14 cellular contexts compared by ENCODE assay signal in genomic region chr9:105672711-105673234, GRCh38. TPM values are rescaled to one million over a fixed set of nuclear protein-coding genes. Genes with fewer than 3 reads are reported as not detected.
A peak's percentile ranks its signal among the peaks of the same experiment; 100 is the strongest.
DNase-seq lines count a peak whose midpoint lies in the region; ATAC-seq and TF ChIP-seq lines count a peak whose summit lies in the region.
"Had no signal": no experiment of that assay in that cellular context is flagged by ENCODE, and none has a peak within 500 bp of the region (broad histone marks: within the 10 kb centered on the region; RNA-seq: fewer than 3 reads in every experiment).

No MANE protein-coding gene starts in this region.

- WGBS in SK-N-SH (ENCODE audit: low lambda C conversion rate): 11% methylated on average over 3 of the region's 3 CpGs

- no peak overlapping the region for H2AFZ ChIP-seq in SK-N-SH (ENCODE audit: low read depth)

- peaks cover 8% of the 10 kb centered on the region in 2 donors for H3K9me3 Mint-ChIP-seq in stimulated activated naive B cell treated with anti-CD40 and anti-IgM and Interleukin-4, amounts not matched to agents 10 μg/mL and 1 μg/mL and 100 μg/mL, for 72 hours

- H3K9me3 ChIP-seq in SK-N-SH: no peaks in the 10 kb centered on the region

- peak overlapping the region in 1 of 2 donors; percentile 45 for H3K4me3 Mint-ChIP-seq in stimulated activated naive B cell treated with anti-CD40 and anti-IgM and Interleukin-4, amounts not matched to agents 10 μg/mL and 1 μg/mL and 100 μg/mL, for 72 hours

- H3K27ac ChIP-seq in SK-N-SH (ENCODE audit: low read depth in 2 of 2, low read length in 1 of 2) (no peak overlapping the region), HL-60 (replicated peaks) (peak overlapping the region; percentile 48)
- H3K27ac ChIP-seq: WERI-Rb-1 had no signal

- peaks cover 13 to 17% of the 10 kb centered on the region in 2 donors for H3K4me1 Mint-ChIP-seq in stimulated activated naive B cell treated with anti-CD40 and anti-IgM and Interleukin-4, amounts not matched to agents 10 μg/mL and 1 μg/mL and 100 μg/mL, for 72 hours

- ATAC-seq in SK-N-SH treated with all-trans-retinoic acid at 6 μM for 48 hours (no peak), HG02885 (IDR thresholded peaks at IDR 0.05; ENCODE audit: poor library complexity, unreplicated experiment) (no peak)
- peak; percentile 78 to 90 for ATAC-seq in stimulated activated naive B cell treated with anti-CD40 and anti-IgM and Interleukin-4, amounts not matched to agents 10 μg/mL and 1 μg/mL and 100 μg/mL, for 72 hours (replicated peaks)

- no peaks in the 10 kb centered on the region for H3K9me2 ChIP-seq in SK-N-SH

- no peak for DNase-seq in SK-N-SH
- DNase-seq in HL-60 (ENCODE audit: low read depth in 1 of 2, low spot score in 1 of 2): peak; percentile 28 to 69
- peak; percentile 83 for DNase-seq in OCI-M1 (lab: John Stamatoyannopoulos, UW)
- DNase-seq in stimulated activated naive B cell treated with anti-CD40 and anti-IgM and Interleukin-4, amounts not matched to agents 10 μg/mL and 1 μg/mL and 100 μg/mL, for 72 hours: no peak
- no peak for DNase-seq in UCSD-AML1 (lab: John Stamatoyannopoulos, UW; ENCODE audit: unreplicated experiment)
- no peak for DNase-seq in NCI-H1436 treated with DMSO at 0.1 percent for 48 hours (lab: John Stamatoyannopoulos, UW)
- DNase-seq: activated CD8-positive, alpha-beta memory T cell treated with anti-CD3 and anti-CD28 coated beads, Interleukin-2, amount 50 U/mL, for 4 hours; Calu3; midbrain; NCI-H446; WERI-Rb-1 had no signal

- no peaks in the 10 kb centered on the region for H3K79me2 ChIP-seq in SK-N-SH (ENCODE audit: insufficient read depth)

- no peak for TF ChIP-seq RAD21 in SK-N-SH (IDR thresholded peaks at IDR 0.05; ENCODE audit: low read length)

- no peak overlapping the region for H3K4me3 ChIP-seq in SK-N-SH (ENCODE audit: low read depth in 2 of 2, low read length in 1 of 2)
- no peak overlapping the region for H3K4me3 ChIP-seq in HL-60 (replicated peaks; ENCODE audit: insufficient read depth, low read length)

- peaks cover 5 to 6% of the 10 kb centered on the region in 2 donors for H3K27me3 Mint-ChIP-seq in stimulated activated naive B cell treated with anti-CD40 and anti-IgM and Interleukin-4, amounts not matched to agents 10 μg/mL and 1 μg/mL and 100 μg/mL, for 72 hours

- H3K27me3 ChIP-seq in SK-N-SH (ENCODE audit: insufficient read depth) (no peaks in the 10 kb centered on the region), HL-60 (ENCODE audit: insufficient read depth, poor library complexity, severe bottlenecking) (no peaks in the 10 kb centered on the region)

- no peaks in the 10 kb centered on the region for H4K20me1 ChIP-seq in SK-N-SH (ENCODE audit: insufficient read depth)

- POLR2A ChIA-PET in SK-N-SH (lab: Yijun Ruan, JAX): no interaction called here

- H3K27ac Mint-ChIP-seq in stimulated activated naive B cell treated with anti-CD40 and anti-IgM and Interleukin-4, amounts not matched to agents 10 μg/mL and 1 μg/mL and 100 μg/mL, for 72 hours: peak overlapping the region; percentile 44

- H3K9ac ChIP-seq in SK-N-SH: no peak overlapping the region

- no peak for TF ChIP-seq EP300 in SK-N-SH (IDR thresholded peaks at IDR 0.05; ENCODE audit: borderline replicate concordance in 1 of 2, low read depth in 1 of 2, low read length in 1 of 2)

- no peaks in the 10 kb centered on the region; a peak in 1 of 4 replicates for H3K4me1 ChIP-seq in SK-N-SH (ENCODE audit: control insufficient read depth in 1 of 2, insufficient read depth in 2 of 2, low read depth in 1 of 2, low read length in 1 of 2)

- no peaks in the 10 kb centered on the region for H3K36me3 ChIP-seq in SK-N-SH (replicated peaks in 1 of 2; ENCODE audit: control insufficient read depth in 1 of 2, insufficient read depth in 2 of 2, low read length in 1 of 2)
- H3K36me3 ChIP-seq: WERI-Rb-1 had no signal

- no peak overlapping the region for H3K4me2 ChIP-seq in SK-N-SH

- peaks cover 9 to 12% of the 10 kb centered on the region in 2 donors for H3K36me3 Mint-ChIP-seq in stimulated activated naive B cell treated with anti-CD40 and anti-IgM and Interleukin-4, amounts not matched to agents 10 μg/mL and 1 μg/mL and 100 μg/mL, for 72 hours

- TF ChIP-seq CTCF in SK-N-SH (IDR thresholded peaks at IDR 0.05) (no peak), HL-60 (IDR thresholded peaks at IDR 0.05; ENCODE audit: insufficient read depth, low read length) (no peak)

- CTCF ChIA-PET in SK-N-SH (lab: Yijun Ruan, JAX): interaction anchor here (0.8 to 1.1 kb wide), 2 partner anchors 16 to 18 kb away, joined by 3 read pairs; no protein-coding TSS in a partner anchor

- H3F3A ChIP-seq in SK-N-SH (replicated peaks; ENCODE audit: insufficient read depth): no peaks in the 10 kb centered on the region

TF ChIP-seq in SK-N-SH, 30 proteins besides CTCF, POLR2A, EP300 and RAD21:
- TF ChIP-seq GATA2 (CRISPR knock-in tag; IDR thresholded peaks at IDR 0.05) (peak; percentile 35; the same call in 1 of the 2 replicates), MEF2A (IDR thresholded peaks at IDR 0.05; ENCODE audit: borderline replicate concordance, low read depth) (no peak), GABPA (IDR thresholded peaks at IDR 0.05; ENCODE audit: low read depth) (no peak)
TF ChIP-seq in SK-N-SH: peak in this region for 1.

TF ChIP-seq in SK-N-SH treated with all-trans-retinoic acid at 6 μM for 48 hours, 23 proteins besides CTCF, POLR2A, EP300 and RAD21:
- TF ChIP-seq PATZ1 (CRISPR knock-in tag; IDR thresholded peaks at IDR 0.05; ENCODE audit: borderline replicate concordance): no peak
- TF ChIP-seq SNAI2 (CRISPR knock-in tag; IDR thresholded peaks at IDR 0.05): no peak
- TF ChIP-seq ARNTL (CRISPR knock-in tag; IDR thresholded peaks at IDR 0.05; ENCODE audit: borderline replicate concordance, low read depth): no peak
- TF ChIP-seq, protein P1, sequence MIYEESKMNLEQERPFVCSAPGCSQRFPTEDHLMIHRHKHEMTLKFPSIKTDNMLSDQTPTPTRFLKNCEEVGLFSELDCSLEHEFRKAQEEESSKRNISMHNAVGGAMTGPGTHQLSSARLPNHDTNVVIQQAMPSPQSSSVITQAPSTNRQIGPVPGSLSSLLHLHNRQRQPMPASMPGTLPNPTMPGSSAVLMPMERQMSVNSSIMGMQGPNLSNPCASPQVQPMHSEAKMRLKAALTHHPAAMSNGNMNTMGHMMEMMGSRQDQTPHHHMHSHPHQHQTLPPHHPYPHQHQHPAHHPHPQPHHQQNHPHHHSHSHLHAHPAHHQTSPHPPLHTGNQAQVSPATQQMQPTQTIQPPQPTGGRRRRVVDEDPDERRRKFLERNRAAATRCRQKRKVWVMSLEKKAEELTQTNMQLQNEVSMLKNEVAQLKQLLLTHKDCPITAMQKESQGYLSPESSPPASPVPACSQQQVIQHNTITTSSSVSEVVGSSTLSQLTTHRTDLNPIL (CRISPR knock-in tag; IDR thresholded peaks at IDR 0.05; ENCODE audit: low read depth): no peak
- TF ChIP-seq, protein P2, sequence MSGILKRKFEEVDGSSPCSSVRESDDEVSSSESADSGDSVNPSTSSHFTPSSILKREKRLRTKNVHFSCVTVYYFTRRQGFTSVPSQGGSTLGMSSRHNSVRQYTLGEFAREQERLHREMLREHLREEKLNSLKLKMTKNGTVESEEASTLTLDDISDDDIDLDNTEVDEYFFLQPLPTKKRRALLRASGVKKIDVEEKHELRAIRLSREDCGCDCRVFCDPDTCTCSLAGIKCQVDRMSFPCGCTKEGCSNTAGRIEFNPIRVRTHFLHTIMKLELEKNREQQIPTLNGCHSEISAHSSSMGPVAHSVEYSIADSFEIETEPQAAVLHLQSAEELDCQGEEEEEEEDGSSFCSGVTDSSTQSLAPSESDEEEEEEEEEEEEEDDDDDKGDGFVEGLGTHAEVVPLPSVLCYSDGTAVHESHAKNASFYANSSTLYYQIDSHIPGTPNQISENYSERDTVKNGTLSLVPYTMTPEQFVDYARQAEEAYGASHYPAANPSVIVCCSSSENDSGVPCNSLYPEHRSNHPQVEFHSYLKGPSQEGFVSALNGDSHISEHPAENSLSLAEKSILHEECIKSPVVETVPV (CRISPR knock-in tag; IDR thresholded peaks at IDR 0.05): no peak
- no peak for TF ChIP-seq ZFP30 (CRISPR knock-in tag; IDR thresholded peaks at IDR 0.05)
TF ChIP-seq in SK-N-SH treated with all-trans-retinoic acid at 6 μM for 48 hours: peak in this region for 0.

RNA-seq across cellular contexts. Expression of gene TAL2, which starts 10.5 kb away (rescaled TPM):
- polyA plus RNA-seq in SK-N-SH (2012; rRNA removed): 0.15 and 0.47 TPM in 2 replicates
- polyA plus RNA-seq in SK-N-SH (2012; cell fraction: cytosol; rRNA removed): not detected in 2 replicates
- polyA plus RNA-seq in SK-N-SH (2012; cell fraction: nucleus; rRNA removed): 0.27 and 0.71 TPM in 2 replicates
- polyA plus RNA-seq: urinary bladder had no signal

RNA-seq across cellular contexts. Expression of gene TMEM38B, which starts 21.6 kb away (rescaled TPM):
- polyA plus RNA-seq in SK-N-SH (2012; rRNA removed): 6.8 and 10.5 TPM in 2 replicates
- polyA plus RNA-seq in SK-N-SH (2012; cell fraction: cytosol; rRNA removed): 9.0 and 11.2 TPM in 2 replicates
- 1.2 and 3.0 TPM in 2 replicates for polyA plus RNA-seq in SK-N-SH (2012; cell fraction: nucleus; rRNA removed)

Comparison
In these comparisons a context has a peak if more than half of its experiments do, and no peak if none do; other contexts are left out.
1. DNase-seq: peak in HL-60 (2 of 2) and OCI-M1 (single experiment); none in SK-N-SH (single experiment), stimulated activated naive B cell treated with anti-CD40 and anti-IgM and Interleukin-4, amounts not matched to agents 10 μg/mL and 1 μg/mL and 100 μg/mL, for 72 hours (single experiment), UCSD-AML1 (single experiment) and NCI-H1436 treated with DMSO at 0.1 percent for 48 hours (single experiment).
2. ATAC-seq: peak in stimulated activated naive B cell treated with anti-CD40 and anti-IgM and Interleukin-4, amounts not matched to agents 10 μg/mL and 1 μg/mL and 100 μg/mL, for 72 hours (2 of 2); none in SK-N-SH treated with all-trans-retinoic acid at 6 μM for 48 hours (single experiment) and HG02885 (single experiment).